Comparison of ENCODE assay signal across 18 cellular contexts in the genomic region with DNA sequence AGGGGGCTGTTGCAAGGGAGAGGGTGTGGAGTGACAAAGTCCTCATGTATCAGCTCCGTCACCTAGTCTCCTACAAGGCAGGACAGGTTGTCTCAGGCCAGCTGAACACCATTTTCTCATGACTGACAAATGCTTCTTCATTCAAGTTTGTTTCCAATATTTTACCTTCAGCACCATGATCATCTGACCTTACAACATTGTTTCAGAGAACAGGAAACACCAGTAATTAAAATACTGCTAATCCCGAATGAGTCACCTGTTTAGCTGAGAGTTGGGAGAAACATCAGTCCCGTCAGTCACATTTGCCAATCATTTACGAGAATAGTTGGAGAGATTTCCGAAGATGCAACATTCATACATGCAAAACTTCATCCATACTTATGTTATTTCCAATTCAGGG. TPM values are rescaled to one million over a fixed set of nuclear protein-coding genes. Genes with fewer than 3 reads are reported as not detected.
A peak's percentile ranks its signal among the peaks of the same experiment; 100 is the strongest.
DNase-seq lines count a peak whose midpoint lies in the region; ATAC-seq, FAIRE-seq and TF ChIP-seq lines count a peak whose summit lies in the region.
"Had no signal": no experiment of that assay in that cellular context is flagged by ENCODE, and none has a peak within 500 bp of the region (broad histone marks: within the 10 kb centered on the region; RNA-seq: fewer than 3 reads in every experiment).

No MANE protein-coding gene starts in this region.

- H3K4me1 Mint-ChIP-seq in neural progenitor cell: peaks cover 38% of the 10 kb centered on the region
- H3K4me1 Mint-ChIP-seq: CD8-positive, alpha-beta memory T cell had no signal

- no peak overlapping the region for H3K4me3 ChIP-seq in bronchial epithelial cell (ENCODE audit: low read depth, low read length)
- no peak overlapping the region for H3K4me3 ChIP-seq in hepatocyte
- no peak overlapping the region for H3K4me3 ChIP-seq in retinal pigment epithelial cell (ENCODE audit: low read length)
- no peak overlapping the region for H3K4me3 ChIP-seq in neural progenitor cell
- H3K4me3 ChIP-seq: BLaER1, GM23248 had no signal

- ATAC-seq in GM21825 (IDR thresholded peaks at IDR 0.05; ENCODE audit: unreplicated experiment): no peak
- no peak for ATAC-seq in GM21619 (IDR thresholded peaks at IDR 0.05; ENCODE audit: unreplicated experiment)

- H3K9me2 ChIP-seq in hepatocyte (replicated peaks; ENCODE audit: insufficient read depth): no peaks in the 10 kb centered on the region

- no peak overlapping the region for H3K4me3 Mint-ChIP-seq in neural progenitor cell
- H3K4me3 Mint-ChIP-seq: CD8-positive, alpha-beta memory T cell had no signal

- H3K27me3 Mint-ChIP-seq in neural progenitor cell (ENCODE audit: insufficient read depth, low read depth): peaks cover 7% of the 10 kb centered on the region

- peak; percentile 32 for FAIRE-seq in bronchial epithelial cell (lab: Jason Lieb, UNC)
- FAIRE-seq: GM19239 had no signal

- H3K36me3 ChIP-seq in bronchial epithelial cell (ENCODE audit: control insufficient read depth, insufficient read depth, low read length) (no peaks in the 10 kb centered on the region), hepatocyte (replicated peaks; ENCODE audit: insufficient read depth, low read depth) (no peaks in the 10 kb centered on the region), neural progenitor cell (no peaks in the 10 kb centered on the region)
- H3K36me3 ChIP-seq: BLaER1 had no signal

- H3K27me3 ChIP-seq in bronchial epithelial cell (ENCODE audit: control insufficient read depth, insufficient read depth, low read length) (no peaks in the 10 kb centered on the region), hepatocyte (no peaks in the 10 kb centered on the region), neural progenitor cell (no peaks in the 10 kb centered on the region)
- H3K27me3 ChIP-seq: BLaER1 had no signal

- DNase-seq in LoVo (ENCODE audit: low spot score) (peak; percentile 12), bronchial epithelial cell (ENCODE audit: low read depth) (no peak), hepatocyte (ENCODE audit: low spot score) (peak; percentile 20), retinal pigment epithelial cell (ENCODE audit: low read depth) (peak; percentile 25), neural progenitor cell (ENCODE audit: low spot score) (no peak)
- DNase-seq: 8988T; AML-193; Caco-2; CD8-positive, alpha-beta memory T cell; DMS53; GF-D8; GM23248; H7 had no signal

- H3K79me2 ChIP-seq in hepatocyte (no peaks in the 10 kb centered on the region), neural progenitor cell (ENCODE audit: low read depth) (no peaks in the 10 kb centered on the region)

- H3K9me3 ChIP-seq in hepatocyte (ENCODE audit: low read depth): no peaks in the 10 kb centered on the region
- H3K9me3 ChIP-seq in neural progenitor cell (ENCODE audit: low read depth): no peaks in the 10 kb centered on the region
- H3K9me3 ChIP-seq: BLaER1, Caco-2 had no signal

- H3K27ac ChIP-seq in hepatocyte: no peak overlapping the region
- no peak overlapping the region for H3K27ac ChIP-seq in neural progenitor cell
- H3K27ac ChIP-seq: BLaER1, GM23248 had no signal

- H3K4me2 ChIP-seq in hepatocyte (no peak overlapping the region), neural progenitor cell (no peak overlapping the region)
- H3K4me2 ChIP-seq: BLaER1 had no signal

- 75% methylated on average over 5 of the region's 5 CpGs for WGBS in hepatocyte (ENCODE audit: low lambda C conversion rate, missing lambda C conversion rate)

- no peaks in the 10 kb centered on the region for H3K4me1 ChIP-seq in hepatocyte (ENCODE audit: insufficient read depth)
- H3K4me1 ChIP-seq in neural progenitor cell: peaks cover 15% of the 10 kb centered on the region
- H3K4me1 ChIP-seq: BLaER1, Caco-2 had no signal

- H2AFZ ChIP-seq in hepatocyte (no peak overlapping the region), neural progenitor cell (replicated peaks) (no peak overlapping the region)
- H2AFZ ChIP-seq: GM23248 had no signal

- H3K9me3 Mint-ChIP-seq in neural progenitor cell: no peaks in the 10 kb centered on the region

- H3K36me3 Mint-ChIP-seq in neural progenitor cell: no peaks in the 10 kb centered on the region
- H3K36me3 Mint-ChIP-seq: CD8-positive, alpha-beta memory T cell had no signal

- no peak overlapping the region for H3K9ac ChIP-seq in neural progenitor cell
- H3K9ac ChIP-seq: BLaER1, GM23248 had no signal

- no peak overlapping the region for H3K27ac Mint-ChIP-seq in neural progenitor cell
- H3K27ac Mint-ChIP-seq: CD8-positive, alpha-beta memory T cell had no signal

- TF ChIP-seq CTCF in bronchial epithelial cell (IDR thresholded peaks at IDR 0.05; ENCODE audit: insufficient read depth, low read length, severe bottlenecking) (no peak), hepatocyte (IDR thresholded peaks at IDR 0.05; ENCODE audit: poor library complexity) (no peak), retinal pigment epithelial cell (conservative IDR thresholded peaks at IDR 0.05; ENCODE audit: low read depth, low read length) (no peak), neural progenitor cell (IDR thresholded peaks at IDR 0.05) (no peak)

- H3F3A ChIP-seq in neural progenitor cell (ENCODE audit: low read depth): peaks cover 4% of the 10 kb centered on the region

- no peaks in the 10 kb centered on the region for H4K20me1 ChIP-seq in hepatocyte (ENCODE audit: insufficient read depth, poor library complexity, severe bottlenecking)
- H4K20me1 ChIP-seq in neural progenitor cell (ENCODE audit: low read depth): no peaks in the 10 kb centered on the region
- H4K20me1 ChIP-seq: BLaER1 had no signal

RNA-seq across cellular contexts. Expression of a gene that starts 25.7 kb away (rescaled TPM):
- total RNA-seq in bronchial epithelial cell (not detected in 2 replicates), hepatocyte (1.0 and 1.9 TPM in 2 replicates), neural progenitor cell (ENCODE audit: low replicate concordance) (3.0 and 8.5 TPM in 2 replicates)
- polyA plus RNA-seq in hepatocyte: 1.8 and 2.4 TPM in 2 replicates
- total RNA-seq: CD8-positive, alpha-beta memory T cell; GM23248; HT1080 had no signal
- polyA plus RNA-seq: CD8-positive, alpha-beta memory T cell; GM23248 had no signal

Comparison
In these comparisons a context has a peak if more than half of its experiments do, and no peak if none do; other contexts are left out.
1. DNase-seq: peak in LoVo (single experiment), hepatocyte (single experiment) and retinal pigment epithelial cell (single experiment); none in bronchial epithelial cell (single experiment) and neural progenitor cell (single experiment).